In genomic region chr17:77543779-77544178, GRCh38 we compare ENCODE assay signal across 16 cellular contexts.
"Had no signal": no experiment of that assay in that cellular context is flagged by ENCODE, and none has a peak within 500 bp of the region (broad histone marks: within the 10 kb centered on the region; RNA-seq: fewer than 3 reads in every experiment).

No MANE protein-coding gene starts in this region.

- H3K27ac ChIP-seq: body of pancreas, esophagus squamous epithelium, gastroesophageal sphincter, tibial artery had no signal

- H3K36me3 ChIP-seq: esophagus squamous epithelium, gastroesophageal sphincter, tibial artery had no signal

- H3K9me3 ChIP-seq: body of pancreas, esophagus squamous epithelium, gastroesophageal sphincter, tibial artery had no signal

- ATAC-seq: body of pancreas; gastroesophageal sphincter; natural killer cell treated with Interleukin-12 subunit alpha and Interleukin-12 subunit beta and Interleukin-15 and Interleukin-18, amount 100 ng/mL, for 72 hours; stimulated activated naive CD8-positive, alpha-beta T cell treated with anti-CD3 and anti-CD28 coated beads, Interleukin-15, amount 100 ng/mL, for 72 hours; WTC11 had no signal

- H3K4me3 ChIP-seq: body of pancreas, esophagus squamous epithelium, gastroesophageal sphincter, tibial artery had no signal

- DNase-seq: activated gamma-delta T cell treated with Interleukin-2 at 50 U/mL for 16 hours; activated T-cell treated with anti-CD3 and anti-CD28 coated beads, Interleukin-2, amount 50 U/mL, for 1 hour; anterior cingulate cortex; body of pancreas; central memory CD4-positive, alpha-beta T cell; esophagus squamous epithelium; head of caudate nucleus; hypothalamus; midbrain; stimulated activated CD4-positive, alpha-beta T cell treated with anti-CD3 and anti-CD28 coated beads, Interleukin-1b, Interleukin-23, amount 100 ng/mL, for 48 hours; stimulated activated naive CD8-positive, alpha-beta T cell treated with anti-CD3 and anti-CD28 coated beads, Interleukin-15, amount 100 ng/mL, for 72 hours; T-helper 9 cell; tibial artery had no signal

- H3K4me1 ChIP-seq: body of pancreas had no signal
